ENCODE assay signal across 19 cellular contexts in genomic region chr7:157320607-157320979, GRCh38. TPM values are rescaled to one million over a fixed set of nuclear protein-coding genes. Genes with fewer than 3 reads are reported as not detected.
A peak's percentile ranks its signal among the peaks of the same experiment; 100 is the strongest.
DNase-seq lines count a peak whose midpoint lies in the region; ATAC-seq and TF ChIP-seq lines count a peak whose summit lies in the region.
"Had no signal": no experiment of that assay in that cellular context is flagged by ENCODE, and none has a peak within 500 bp of the region (broad histone marks: within the 10 kb centered on the region; RNA-seq: fewer than 3 reads in every experiment).

No MANE protein-coding gene starts in this region.

- no peak for TF ChIP-seq CTCF in heart right ventricle (IDR thresholded peaks at IDR 0.05)
- no peak for TF ChIP-seq CTCF in right atrium auricular region (IDR thresholded peaks at IDR 0.05)
- no peak for TF ChIP-seq CTCF in RWPE1 (conservative IDR thresholded peaks at IDR 0.05; ENCODE audit: low read depth)
- TF ChIP-seq CTCF in fibroblast of mammary gland (conservative IDR thresholded peaks at IDR 0.05; ENCODE audit: control insufficient read depth, insufficient read depth, low read depth, low read length): no peak
- no peak for TF ChIP-seq CTCF in testis (IDR thresholded peaks at IDR 0.05)

- peaks cover 0 to 25% (median 4%) of the 10 kb centered on the region in 7 donors for H3K4me1 Mint-ChIP-seq in naive thymus-derived CD4-positive, alpha-beta T cell

- H3K4me3 ChIP-seq in heart right ventricle (no peak overlapping the region), right atrium auricular region (no peak overlapping the region), fibroblast of mammary gland (ENCODE audit: control insufficient read depth, low read depth, low read length) (no peak overlapping the region), testis (no peak overlapping the region)
- no peak overlapping the region for H3K4me3 ChIP-seq in naive thymus-derived CD4-positive, alpha-beta T cell (ENCODE audit: low read length)
- H3K4me3 ChIP-seq: coronary artery, prostate gland, uterus had no signal

- no peak for DNase-seq in heart right ventricle
- DNase-seq in right atrium auricular region (ENCODE audit: low spot score): no peak
- no peak for DNase-seq in RWPE1 (ENCODE audit: low spot score)
- peak; percentile 59 for DNase-seq in fibroblast of mammary gland (ENCODE audit: low read depth)
- peak; percentile 56 for DNase-seq in testis
- DNase-seq in effector CD4-positive, alpha-beta T cell: no peak
- no peak for DNase-seq in DMS 273 treated with DMSO at 0.1 percent for 48 hours (lab: John Stamatoyannopoulos, UW)
- DNase-seq in naive thymus-derived CD4-positive, alpha-beta T cell: no peak
- DNase-seq: ACHN; amniotic stem cell; Caco-2; naive B cell; NCI-H1436 treated with DMSO at 0.1 percent for 48 hours; NCI-H446 treated with DMSO at 0.1 percent for 48 hours; stimulated activated CD4-positive, alpha-beta T cell treated with anti-CD3 and anti-CD28 coated beads, Interleukin-15, amount 100 ng/mL, for 24 hours; uterus had no signal

- H3K27me3 Mint-ChIP-seq in naive thymus-derived CD4-positive, alpha-beta T cell: no peaks in the 10 kb centered on the region

- no peaks in the 10 kb centered on the region for H3K27me3 ChIP-seq in heart right ventricle
- H3K27me3 ChIP-seq in right atrium auricular region: no peaks in the 10 kb centered on the region
- no peaks in the 10 kb centered on the region for H3K27me3 ChIP-seq in testis
- no peaks in the 10 kb centered on the region for H3K27me3 ChIP-seq in naive thymus-derived CD4-positive, alpha-beta T cell (ENCODE audit: control insufficient read depth in 2 of 2, insufficient read depth in 2 of 2, low read length in 2 of 2)
- H3K27me3 ChIP-seq: uterus had no signal

- POLR2A ChIA-PET in RWPE1 (lab: Yijun Ruan, JAX; ENCODE audit: low non-redundant PET): no interaction called here
- POLR2A ChIA-PET in naive thymus-derived CD4-positive, alpha-beta T cell (lab: Charles Lee): interaction anchor here (1.0 kb wide), 1 partner anchor 371 kb away, joined by 3 read pairs; the partner anchor contains the start of gene NOM1

- peak in 5 of 8 donors; percentile 45 to 76 (median 60) for ATAC-seq in heart right ventricle
- no peak for ATAC-seq in naive thymus-derived CD4-positive, alpha-beta T cell

- no peaks in the 10 kb centered on the region for H3K36me3 Mint-ChIP-seq in naive thymus-derived CD4-positive, alpha-beta T cell
- H3K36me3 Mint-ChIP-seq: naive B cell had no signal

- H3K9me3 ChIP-seq in heart right ventricle: no peaks in the 10 kb centered on the region
- no peaks in the 10 kb centered on the region for H3K9me3 ChIP-seq in right atrium auricular region
- no peaks in the 10 kb centered on the region for H3K9me3 ChIP-seq in testis
- no peaks in the 10 kb centered on the region for H3K9me3 ChIP-seq in naive thymus-derived CD4-positive, alpha-beta T cell (ENCODE audit: control insufficient read depth in 2 of 3, low read length in 3 of 3)
- H3K9me3 ChIP-seq: Caco-2, prostate gland, uterus had no signal

- H3K4me3 Mint-ChIP-seq in naive thymus-derived CD4-positive, alpha-beta T cell: no peak overlapping the region
- H3K4me3 Mint-ChIP-seq: activated T-helper 1 cell treated with anti-CD3 and anti-CD28 coated beads, Interleukin-12 subunit alpha, Interleukin-12 subunit beta, Interleukin-2, Interleukin-4 antibody, amounts not matched to agents 30 ng/mL and 10 ng/mL and 1 ng/mL, durations not matched to agents 14 hours and 24 hours and 36 hours; naive B cell had no signal

- H3K4me1 ChIP-seq in heart right ventricle: peaks cover 0 to 20% (median 0%) of the 10 kb centered on the region in 9 donors
- H3K4me1 ChIP-seq in right atrium auricular region: no peaks in the 10 kb centered on the region
- no peaks in the 10 kb centered on the region for H3K4me1 ChIP-seq in testis
- H3K4me1 ChIP-seq in naive thymus-derived CD4-positive, alpha-beta T cell (ENCODE audit: control insufficient read depth in 2 of 2, insufficient read depth in 2 of 2, low read length in 2 of 2): no peaks in the 10 kb centered on the region
- H3K4me1 ChIP-seq: Caco-2, prostate gland, uterus had no signal

- H3K9me3 Mint-ChIP-seq in naive thymus-derived CD4-positive, alpha-beta T cell: no peaks in the 10 kb centered on the region
- H3K9me3 Mint-ChIP-seq: activated T-helper 1 cell treated with anti-CD3 and anti-CD28 coated beads, Interleukin-12 subunit alpha, Interleukin-12 subunit beta, Interleukin-2, Interleukin-4 antibody, amounts not matched to agents 30 ng/mL and 10 ng/mL and 1 ng/mL, durations not matched to agents 14 hours and 24 hours and 36 hours; naive B cell had no signal

- H3K36me3 ChIP-seq in heart right ventricle: no peaks in the 10 kb centered on the region
- no peaks in the 10 kb centered on the region for H3K36me3 ChIP-seq in right atrium auricular region
- no peaks in the 10 kb centered on the region for H3K36me3 ChIP-seq in testis (ENCODE audit: low read depth, missing control alignments)
- H3K36me3 ChIP-seq in naive thymus-derived CD4-positive, alpha-beta T cell (ENCODE audit: control insufficient read depth in 2 of 3, insufficient read depth in 3 of 3, low read length in 3 of 3): no peaks in the 10 kb centered on the region
- H3K36me3 ChIP-seq: prostate gland, uterus had no signal

- 78 to 88% methylated on average over 4 of the region's 4 CpGs for WGBS in heart right ventricle, 2 donors
- 56 to 77% methylated on average over 4 of the region's 4 CpGs for WGBS in testis, 2 donors

- intact Hi-C loops in heart right ventricle (cut with DNase I): no loop called here
- intact Hi-C loops in testis (cut with DNase I; ENCODE audit: low total_unique reads): no loop called here
- intact Hi-C loops in naive thymus-derived CD4-positive, alpha-beta T cell (cut with micrococcal nuclease): no loop called here

- H3K27ac Mint-ChIP-seq in naive thymus-derived CD4-positive, alpha-beta T cell: peak overlapping the region in 1 of 9 donors; percentile 33
- H3K27ac Mint-ChIP-seq: activated T-helper 1 cell treated with anti-CD3 and anti-CD28 coated beads, Interleukin-12 subunit alpha, Interleukin-12 subunit beta, Interleukin-2, Interleukin-4 antibody, amounts not matched to agents 30 ng/mL and 10 ng/mL and 1 ng/mL, durations not matched to agents 14 hours and 24 hours and 36 hours; naive B cell had no signal

- H3K27ac ChIP-seq in heart right ventricle (peak overlapping the region in 4 of 10 donors; percentile 13 to 55 (median 26)), right atrium auricular region (no peak overlapping the region), RWPE1 (peak overlapping the region; percentile 89), testis (peak overlapping the region in 1 of 2 donors; percentile 38)
- H3K27ac ChIP-seq in naive thymus-derived CD4-positive, alpha-beta T cell (ENCODE audit: low read depth, low read length): no peak overlapping the region
- H3K27ac ChIP-seq: coronary artery, prostate gland, uterus had no signal

- no peak for TF ChIP-seq POLR2A in testis (IDR thresholded peaks at IDR 0.05)

- CTCF ChIA-PET in RWPE1 (lab: Yijun Ruan, JAX): no interaction called here
- CTCF ChIA-PET in naive thymus-derived CD4-positive, alpha-beta T cell (lab: Charles Lee): no interaction called here

RNA-seq across cellular contexts. Expression of gene DNAJB6, which starts 16.2 kb away (rescaled TPM):
- total RNA-seq in heart right ventricle: 100 to 1,000 TPM; 144 to 200 (median 188) TPM
- 100 to 1,000 TPM; 114 to 117 TPM for polyA plus RNA-seq in heart right ventricle
- total RNA-seq in right atrium auricular region: 100 to 1,000 TPM; 134 to 137 TPM
- 100 to 1,000 TPM; 154 to 172 TPM for total RNA-seq in testis
- 262 TPM for polyA plus RNA-seq in testis (ENCODE audit: insufficient read depth, low read depth, low replicate concordance)
- total RNA-seq in naive thymus-derived CD4-positive, alpha-beta T cell: 100 to 1,000 TPM in 2 of 5 experiments, 10 to 100 TPM in 3; 79.8 to 219 (median 96.0) TPM
- polyA plus RNA-seq in naive thymus-derived CD4-positive, alpha-beta T cell: 100 to 1,000 TPM; 114 to 130 TPM

Comparison
In these comparisons a context has a peak if more than half of its experiments do, and no peak if none do; other contexts are left out.
1. DNase-seq: peak in fibroblast of mammary gland (single experiment) and testis (single experiment); none in heart right ventricle (0 of 2), right atrium auricular region (single experiment), RWPE1 (single experiment), effector CD4-positive, alpha-beta T cell (single experiment), DMS 273 treated with DMSO at 0.1 percent for 48 hours (single experiment) and naive thymus-derived CD4-positive, alpha-beta T cell (0 of 9).